In genomic region chr22:29733362-29734322, GRCh38 we compare ENCODE assay signal across 12 cellular contexts. TPM values are rescaled to one million over a fixed set of nuclear protein-coding genes. Genes with fewer than 3 reads are reported as not detected.
DNase-seq lines count a peak whose midpoint lies in the region; ATAC-seq, FAIRE-seq and TF ChIP-seq lines count a peak whose summit lies in the region.
"Had no signal": no experiment of that assay in that cellular context is flagged by ENCODE, and none has a peak within 500 bp of the region (broad histone marks: within the 10 kb centered on the region; RNA-seq: fewer than 3 reads in every experiment).

No MANE protein-coding gene starts in this region.

- peak in 1 of 2 donors; percentile 30 for TF ChIP-seq POLR2A in adrenal gland (IDR thresholded peaks at IDR 0.05)

- ATAC-seq in GM19455 (IDR thresholded peaks at IDR 0.05; ENCODE audit: unreplicated experiment) = no peak
- no peak for ATAC-seq in HG02870 (IDR thresholded peaks at IDR 0.05; ENCODE audit: unreplicated experiment)
- no peak for ATAC-seq in GM21723 (IDR thresholded peaks at IDR 0.05; ENCODE audit: unreplicated experiment)
- ATAC-seq: A549, left lobe of liver had no signal

- H3K9me3 ChIP-seq in adrenal gland (replicated peaks in 1 of 3) (no peaks in the 10 kb centered on the region), small intestine (ENCODE audit: control insufficient read depth, low read depth) (no peaks in the 10 kb centered on the region)
- H3K9me3 ChIP-seq: A549 had no signal

- DNase-seq in NCI-H82 (lab: John Stamatoyannopoulos, UW) (peak; percentile 47), NCI-H82 treated with DMSO at 0.1 percent for 48 hours (lab: John Stamatoyannopoulos, UW; ENCODE audit: unreplicated experiment) (no peak), NCI-H226 (peak; percentile 33), adrenal gland (peak; percentile 79 to 93 (median 87)), small intestine (peak; percentile 83)
- DNase-seq: activated CD4-positive, alpha-beta T cell treated with anti-CD3 and anti-CD28 coated beads, Interleukin-2, amount 50 U/mL, for 48 hours had no signal

- peaks cover 8 to 16% of the 10 kb centered on the region in 2 donors for H3K4me1 ChIP-seq in adrenal gland (replicated peaks in 1 of 2)
- no peaks in the 10 kb centered on the region for H3K4me1 ChIP-seq in small intestine (ENCODE audit: control insufficient read depth in 2 of 2, insufficient read depth in 1 of 2, low read depth in 1 of 2, low read length in 1 of 2)
- H3K4me1 ChIP-seq: A549 had no signal

- H3K4me3 ChIP-seq in adrenal gland (no peak overlapping the region), small intestine (ENCODE audit: low read depth in 1 of 2, low read length in 2 of 2) (no peak overlapping the region)
- H3K4me3 ChIP-seq: A549 had no signal

- intact Hi-C loops in adrenal gland (cut with DNase I) = no loop called here

- no peak for FAIRE-seq in small intestine (lab: Jason Lieb, UNC)
- FAIRE-seq: A549 had no signal

- WGBS in adrenal gland, 4 donors = 30 to 51% (median 36%) methylated on average over 9 to 20 of the region's 20 CpGs
- 33 to 57% (median 55%) methylated on average over 20 of the region's 20 CpGs for WGBS in small intestine, 3 donors

- peaks cover 0 to 11% of the 10 kb centered on the region in 2 donors for H3K36me3 ChIP-seq in adrenal gland (replicated peaks in 1 of 2)
- peaks cover 0 to 3% of the 10 kb centered on the region in 2 donors for H3K36me3 ChIP-seq in small intestine (ENCODE audit: control insufficient read depth in 2 of 2, insufficient read depth in 2 of 2, low read length in 2 of 2)

- no peak for TF ChIP-seq CTCF in adrenal gland (IDR thresholded peaks at IDR 0.05)

- H3K27me3 ChIP-seq in adrenal gland (no peaks in the 10 kb centered on the region), small intestine (ENCODE audit: control insufficient read depth in 2 of 2, insufficient read depth in 2 of 2, low read length in 2 of 2) (no peaks in the 10 kb centered on the region)

- H3K27ac ChIP-seq in adrenal gland (peak overlapping the region in 3 of 5 donors; percentile 31 to 84 (median 75)), small intestine (ENCODE audit: low read depth in 1 of 2, low read length in 1 of 2) (no peak overlapping the region)
- H3K27ac ChIP-seq: A549, epithelial cell of prostate had no signal

RNA-seq across cellular contexts. Expression of gene CABP7, which starts 13.8 kb away (rescaled TPM):
- total RNA-seq in adrenal gland = 10 to 100 TPM in 4 of 8 donors, 1 to 10 TPM in 3, under 1 TPM in 1; 0.77 to 15.1 (median 8.4) TPM
- polyA plus RNA-seq in adrenal gland (1 to 10 TPM; 2.7 to 7.4 (median 5.0) TPM), small intestine (1 to 10 TPM in 1 of 3 donors, under 1 TPM in 2; 0.27 to 1.8 (median 0.89) TPM)
- total RNA-seq: left lobe of liver had no signal

RNA-seq across cellular contexts. Expression of gene ZMAT5, which starts 33.2 kb away (rescaled TPM):
- total RNA-seq in adrenal gland = 10 to 100 TPM; 16.3 to 52.1 (median 33.6) TPM
- polyA plus RNA-seq in adrenal gland (10 to 100 TPM; 13.1 to 97.8 (median 75.7) TPM), small intestine (10 to 100 TPM; 17.1 to 36.5 (median 29.7) TPM)

RNA-seq across cellular contexts. Expression of gene UQCR10, which starts 33.5 kb away (rescaled TPM):
- total RNA-seq in adrenal gland = 100 to 1,000 TPM in 7 of 8 donors, 10 to 100 TPM in 1; 51.3 to 204 (median 164) TPM
- polyA plus RNA-seq in adrenal gland = 100 to 1,000 TPM; 217 to 489 (median 301) TPM
- polyA plus RNA-seq in small intestine = 100 to 1,000 TPM; 257 to 564 (median 430) TPM

Comparison
In these comparisons a context has a peak if more than half of its experiments do, and no peak if none do; other contexts are left out.
1. H3K27ac ChIP-seq: peak in adrenal gland (3 of 5); none in small intestine (0 of 2).